8 cellular contexts compared by ENCODE assay signal in genomic region chr1:1407101-1407956, GRCh38. TPM values are rescaled to one million over a fixed set of nuclear protein-coding genes. Genes with fewer than 3 reads are reported as not detected.
DNase-seq lines count a peak whose midpoint lies in the region; ATAC-seq and TF ChIP-seq lines count a peak whose summit lies in the region.

MRPL20 (minus strand) TSS chr1:1407293; CDS start chr1:1407217, 76 bp downstream.

- in situ Hi-C loops in SK-MEL-5 (cut with HindIII; ENCODE audit: low pct_unique_long_range_greater_than_20kb, low sequenced_read_pairs): no loop called here

- peak within 1 kb of the TSS; percentile 73 to 91 (median 88) for H3K27ac ChIP-seq in gastroesophageal sphincter
- H3K27ac ChIP-seq in neutrophil: peak within 1 kb of the TSS; percentile 88
- H3K27ac ChIP-seq in substantia nigra (ENCODE audit: low read depth, low read length, poor library complexity, severe bottlenecking): peak within 1 kb of the TSS; percentile 85

- peak; percentile 64 to 76 for TF ChIP-seq POLR2A in gastroesophageal sphincter (IDR thresholded peaks at IDR 0.05)

- peak; percentile 98 for ATAC-seq in gastroesophageal sphincter

- no peaks in the 10 kb centered on the region for H3K27me3 ChIP-seq in gastroesophageal sphincter
- no peaks in the 10 kb centered on the region for H3K27me3 ChIP-seq in neutrophil

- H3K4me3 ChIP-seq in HFF-Myc (replicated peaks; ENCODE audit: low read depth, low read length) (peak within 1 kb of the TSS; percentile 96), gastroesophageal sphincter (peak within 1 kb of the TSS; percentile 87 to 96), neutrophil (ENCODE audit: low read depth in 1 of 2, low read length in 1 of 2) (peak within 1 kb of the TSS; percentile 89 to 99)

- H3K4me1 ChIP-seq in gastroesophageal sphincter (peaks cover 0 to 48% (median 32%) of the 10 kb centered on the region in 3 donors), neutrophil (ENCODE audit: control insufficient read depth in 1 of 2, insufficient read depth in 1 of 2, low read depth in 1 of 2, low read length in 1 of 2) (peaks cover 19 to 22% of the 10 kb centered on the region in 2 experiments)

- TF ChIP-seq EP300 in gastroesophageal sphincter (IDR thresholded peaks at IDR 0.05): no peak

- H3K36me3 ChIP-seq in gastroesophageal sphincter (peaks cover 0 to 45% of the 10 kb centered on the region in 2 donors), neutrophil (peaks cover 30% of the 10 kb centered on the region)

- DNase-seq in GM04504 (ENCODE audit: low read depth): peak; percentile 76
- DNase-seq in HFF-Myc (ENCODE audit: extremely low read depth, low read depth): peak; percentile 63
- DNase-seq in NAMALWA (ENCODE audit: low spot score): peak; percentile 98
- DNase-seq in SK-MEL-5 (ENCODE audit: low read depth, low spot score): peak; percentile 88
- DNase-seq in activated naive CD4-positive, alpha-beta T cell treated with Interleukin-2 at 50 U/mL for 16 hours: peak; percentile 97
- peak; percentile 43 to 95 (median 88) for DNase-seq in substantia nigra (lab: John Stamatoyannopoulos, UW)

- no peak for TF ChIP-seq CTCF in HFF-Myc (IDR thresholded peaks at IDR 0.05; ENCODE audit: low read depth, low read length, missing control alignments)
- peak in 2 of 4 experiments; percentile 2 to 9 for TF ChIP-seq CTCF in gastroesophageal sphincter (IDR thresholded peaks at IDR 0.05)
- peak; percentile 39 for TF ChIP-seq CTCF in neutrophil (IDR thresholded peaks at IDR 0.05)

- 0% methylated on average over 17 to 25 of the region's 96 CpGs for WGBS in gastroesophageal sphincter (ENCODE audit: low coverage in 1 of 2), 2 donors

- H3K9me3 ChIP-seq in gastroesophageal sphincter: no peaks in the 10 kb centered on the region
- peaks cover 3% of the 10 kb centered on the region for H3K9me3 ChIP-seq in neutrophil

RNA-seq across cellular contexts. Expression of gene MRPL20, which starts in this region (rescaled TPM):
- total RNA-seq in SK-MEL-5 (2014; rRNA removed; shearing (Covaris generic)): 112 and 124 TPM in 2 replicates
- polyA plus RNA-seq in SK-MEL-5 (2015; cell fraction: cytosol; rRNA removed): 94.8 and 123 TPM in 2 replicates
- polyA plus RNA-seq in SK-MEL-5 (2015; cell fraction: nucleus; rRNA removed): 59.4 and 61.4 TPM in 2 replicates
- total RNA-seq in gastroesophageal sphincter: 100 to 1,000 TPM; 121 to 215 (median 159) TPM

Comparison
In these comparisons a context has a peak if more than half of its experiments do, and no peak if none do; other contexts are left out.
1. Peak in every context shown above with its lines: DNase-seq, ATAC-seq, H3K4me3 ChIP-seq and H3K27ac ChIP-seq.